ENCODE assay signal across 30 cellular contexts in the genomic region with DNA sequence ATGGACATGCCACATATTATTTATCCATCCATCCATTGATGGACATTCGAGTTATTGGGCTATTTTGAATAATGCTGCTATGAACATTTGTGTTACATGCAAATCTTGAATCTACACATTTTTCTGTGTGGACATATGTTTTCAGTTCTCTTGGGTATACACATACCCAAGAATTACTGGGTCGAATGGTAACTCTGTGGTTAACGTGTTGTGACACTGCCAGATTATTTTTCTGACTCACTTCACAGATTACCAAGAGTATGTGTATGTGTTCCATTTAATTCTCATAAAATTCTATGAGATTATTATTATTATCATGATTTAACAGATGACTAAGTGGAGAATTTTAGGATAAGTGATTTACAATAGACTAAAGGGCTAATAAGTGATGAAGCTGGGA. TPM values are rescaled to one million over a fixed set of nuclear protein-coding genes. Genes with fewer than 3 reads are reported as not detected.
DNase-seq lines count a peak whose midpoint lies in the region; ATAC-seq and TF ChIP-seq lines count a peak whose summit lies in the region.
"Had no signal": no experiment of that assay in that cellular context is flagged by ENCODE, and none has a peak within 500 bp of the region (broad histone marks: within the 10 kb centered on the region; RNA-seq: fewer than 3 reads in every experiment).

No MANE protein-coding gene starts in this region.

- H3K9me3 ChIP-seq in tibial artery (no peaks in the 10 kb centered on the region), Peyer's patch (no peaks in the 10 kb centered on the region)
- H3K9me3 ChIP-seq: BLaER1 treated with 17β-estradiol and CSF1 and Interleukin-3, amounts not matched to agents 10 nM and 100 nM; prostate gland; right lobe of liver; transverse colon had no signal

- ATAC-seq in activated naive CD8-positive, alpha-beta T cell treated with anti-CD3 and anti-CD28 coated beads, Interleukin-2, amount 50 U/mL, for 24 hours, result no peak
- ATAC-seq: HepG2, left ventricle myocardium superior, right lobe of liver had no signal

- H3K4me3 Mint-ChIP-seq in activated naive CD8-positive, alpha-beta T cell, result peak overlapping the region; percentile 12
- no peak overlapping the region for H3K4me3 Mint-ChIP-seq in activated naive CD8-positive, alpha-beta T cell treated with anti-CD3 and anti-CD28 coated beads, Interleukin-2, amount 50 U/mL, for 24 hours

- H3K36me3 Mint-ChIP-seq in activated naive CD8-positive, alpha-beta T cell, result peaks cover 18% of the 10 kb centered on the region
- peaks cover 83% of the 10 kb centered on the region for H3K36me3 Mint-ChIP-seq in activated naive CD8-positive, alpha-beta T cell treated with anti-CD3 and anti-CD28 coated beads, Interleukin-2, amount 50 U/mL, for 24 hours (ENCODE audit: low read depth)

- peaks cover 81% of the 10 kb centered on the region for H3K4me1 Mint-ChIP-seq in activated naive CD8-positive, alpha-beta T cell (ENCODE audit: low read depth)
- H3K4me1 Mint-ChIP-seq in activated naive CD8-positive, alpha-beta T cell treated with anti-CD3 and anti-CD28 coated beads, Interleukin-2, amount 50 U/mL, for 24 hours, result peaks cover 69% of the 10 kb centered on the region

- H3K27me3 ChIP-seq in tibial artery (no peaks in the 10 kb centered on the region), Peyer's patch (no peaks in the 10 kb centered on the region)
- H3K27me3 ChIP-seq: BLaER1 treated with 17β-estradiol and CSF1 and Interleukin-3, amounts not matched to agents 10 nM and 100 nM; right lobe of liver; transverse colon had no signal

- H3K4me3 ChIP-seq in tibial artery (no peak overlapping the region), Peyer's patch (no peak overlapping the region)
- H3K4me3 ChIP-seq: BLaER1 treated with 17β-estradiol and CSF1 and Interleukin-3, amounts not matched to agents 10 nM and 100 nM; coronary artery; GM23248; prostate gland; right lobe of liver; transverse colon had no signal

- no peak for TF ChIP-seq POLR2A in Peyer's patch (IDR thresholded peaks at IDR 0.05)

- peak overlapping the region; percentile 90 for H3K27ac Mint-ChIP-seq in activated naive CD8-positive, alpha-beta T cell
- H3K27ac Mint-ChIP-seq in activated naive CD8-positive, alpha-beta T cell treated with anti-CD3 and anti-CD28 coated beads, Interleukin-2, amount 50 U/mL, for 24 hours, result no peak overlapping the region

- H3K36me3 ChIP-seq in tibial artery (peaks cover 0 to 5% (median 0%) of the 10 kb centered on the region in 3 donors), Peyer's patch (no peaks in the 10 kb centered on the region)
- H3K36me3 ChIP-seq: prostate gland, right lobe of liver, transverse colon had no signal

- H3K9me3 Mint-ChIP-seq in activated naive CD8-positive, alpha-beta T cell (ENCODE audit: low read depth), result no peaks in the 10 kb centered on the region
- no peaks in the 10 kb centered on the region for H3K9me3 Mint-ChIP-seq in activated naive CD8-positive, alpha-beta T cell treated with anti-CD3 and anti-CD28 coated beads, Interleukin-2, amount 50 U/mL, for 24 hours

- H3K4me1 ChIP-seq in tibial artery (no peaks in the 10 kb centered on the region), Peyer's patch (peaks cover 0 to 12% (median 4%) of the 10 kb centered on the region in 4 donors)
- H3K4me1 ChIP-seq: prostate gland had no signal

- H3K27ac ChIP-seq in tibial artery (no peak overlapping the region), Peyer's patch (no peak overlapping the region)
- H3K27ac ChIP-seq: BLaER1 treated with 17β-estradiol and CSF1 and Interleukin-3, amounts not matched to agents 10 nM and 100 nM; coronary artery; GM23248; prostate gland; transverse colon; VCaP had no signal

- DNase-seq in activated naive CD8-positive, alpha-beta T cell treated with anti-CD3 and anti-CD28 coated beads, Interleukin-2, amount 50 U/mL, for 24 hours, result no peak
- DNase-seq in M059J (ENCODE audit: low read depth) (peak; percentile 11), fibroblast of peridontal ligament (ENCODE audit: extremely low read depth) (peak; percentile 59), HK-2 (ENCODE audit: unreplicated experiment) (no peak), tibial artery (no peak), Peyer's patch (no peak)
- DNase-seq: activated CD8-positive, alpha-beta memory T cell treated with anti-CD3 and anti-CD28 coated beads, Interleukin-2, amount 50 U/mL, for 48 hours; Calu3; DMS79 treated with DMSO at 0.1 percent for 48 hours; effector CD8-positive, alpha-beta T cell; GM23248; head of caudate nucleus; kidney; left ventricle myocardium superior; MV-4-11; NCI-H1694; NCI-H446; NCI-H774; nucleus accumbens; right lobe of liver; SIG-M5; stimulated activated CD8-positive, alpha-beta memory T cell treated with anti-CD3 and anti-CD28 coated beads, Interleukin-4, amount 100 ng/mL, for 48 hours; T-helper 9 cell; transverse colon had no signal

- intact Hi-C loops in tibial artery (cut with DNase I; ENCODE audit: low total_unique reads), result no loop called here

- no peaks in the 10 kb centered on the region for H3K27me3 Mint-ChIP-seq in activated naive CD8-positive, alpha-beta T cell
- no peaks in the 10 kb centered on the region for H3K27me3 Mint-ChIP-seq in activated naive CD8-positive, alpha-beta T cell treated with anti-CD3 and anti-CD28 coated beads, Interleukin-2, amount 50 U/mL, for 24 hours

- no peak for TF ChIP-seq CTCF in tibial artery (IDR thresholded peaks at IDR 0.05)
- TF ChIP-seq CTCF in Peyer's patch (IDR thresholded peaks at IDR 0.05), result no peak

RNA-seq across cellular contexts. Expression of a gene that starts 26.7 kb away (rescaled TPM):
- 0.39 and 0.57 TPM in 2 replicates for total RNA-seq in M059J (2014; rRNA removed; shearing (Covaris generic))
- 100 to 1,000 TPM in 1 of 4 donors, 10 to 100 TPM in 3; 46.5 to 155 (median 57.2) TPM for total RNA-seq in Peyer's patch

Comparison
In these comparisons a context has a peak if more than half of its experiments do, and no peak if none do; other contexts are left out.
1. DNase-seq: peak in M059J (single experiment) and fibroblast of peridontal ligament (single experiment); none in activated naive CD8-positive, alpha-beta T cell treated with anti-CD3 and anti-CD28 coated beads, Interleukin-2, amount 50 U/mL, for 24 hours (single experiment), HK-2 (single experiment), tibial artery (0 of 2) and Peyer's patch (0 of 3).
2. RNA of a gene that starts 26.7 kb away (total RNA-seq): 46.5 to 155 TPM in Peyer's patch; 0.39 to 0.57 TPM in M059J; every median in the first group is over 10 times any median in the second.